ENCODE assay signal across 28 cellular contexts in the genomic region with DNA sequence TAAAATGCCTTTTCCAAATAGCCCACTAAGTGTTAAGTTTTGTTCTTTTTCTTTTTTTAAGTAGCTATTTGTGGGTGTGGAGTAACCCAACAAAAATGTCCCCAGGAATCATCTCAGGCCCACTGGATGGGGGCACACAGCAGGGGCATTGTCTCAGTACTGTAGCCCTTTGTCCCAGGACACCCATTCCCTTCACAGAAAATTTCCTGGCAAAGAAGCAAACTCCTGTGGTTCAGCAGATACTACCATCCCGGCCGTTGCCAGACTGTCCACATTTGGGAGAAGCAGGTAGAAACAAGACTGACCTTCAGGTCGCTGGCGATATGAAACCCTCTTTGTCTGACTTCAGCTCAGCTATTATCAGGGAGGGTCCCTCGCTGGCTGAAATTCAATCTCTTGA. TPM values are rescaled to one million over a fixed set of nuclear protein-coding genes. Genes with fewer than 3 reads are reported as not detected.
DNase-seq lines count a peak whose midpoint lies in the region; ATAC-seq and TF ChIP-seq lines count a peak whose summit lies in the region.
"Had no signal": no experiment of that assay in that cellular context is flagged by ENCODE, and none has a peak within 500 bp of the region (broad histone marks: within the 10 kb centered on the region; RNA-seq: fewer than 3 reads in every experiment).

No MANE protein-coding gene starts in this region.

- no peak overlapping the region for H3K4me3 ChIP-seq in mammary epithelial cell (replicated peaks in 1 of 3; ENCODE audit: insufficient read depth in 1 of 3, low read depth in 2 of 3, low read length in 3 of 3)
- H3K4me3 ChIP-seq: esophagus muscularis mucosa, gastroesophageal sphincter, GM23248, left ventricle myocardium inferior, mucosa of descending colon, Peyer's patch, thoracic aorta had no signal

- H3K4me1 Mint-ChIP-seq in activated T-helper 2 cell treated with anti-CD3 and anti-CD28 coated beads, Interferon-gamma antibody, Interleukin-2, Interleukin-4, amounts not matched to agents 10 μg/mL and 5 μg/mL and 100 μg/mL, durations not matched to agents 14 hours and 24 hours and 36 hours (ENCODE audit: low read depth) = no peaks in the 10 kb centered on the region
- H3K4me1 Mint-ChIP-seq: WTC11 had no signal

- peak overlapping the region; percentile 64 for H2AFZ ChIP-seq in mammary epithelial cell (ENCODE audit: low read depth, low read length)
- H2AFZ ChIP-seq: GM23248 had no signal

- no peaks in the 10 kb centered on the region for H3K79me2 ChIP-seq in mammary epithelial cell (ENCODE audit: insufficient read depth, low read length)

- no peak for ATAC-seq in GM19351 (IDR thresholded peaks at IDR 0.05; ENCODE audit: unreplicated experiment)
- ATAC-seq: activated CD8-positive, alpha-beta T cell treated with anti-CD3 and anti-CD28 coated beads for 36 hours; CD8-positive, alpha-beta T cell; gastroesophageal sphincter; mucosa of descending colon; WTC11 had no signal

- peak overlapping the region; percentile 10 for H3K4me2 ChIP-seq in mammary epithelial cell (ENCODE audit: insufficient read depth, low read depth, low read length)
- H3K4me2 ChIP-seq: SK-N-SH had no signal

- H3K4me3 Mint-ChIP-seq in activated T-helper 2 cell treated with anti-CD3 and anti-CD28 coated beads, Interferon-gamma antibody, Interleukin-2, Interleukin-4, amounts not matched to agents 10 μg/mL and 5 μg/mL and 100 μg/mL, durations not matched to agents 14 hours and 24 hours and 36 hours (ENCODE audit: low read depth) = no peak overlapping the region
- H3K4me3 Mint-ChIP-seq: activated CD8-positive, alpha-beta T cell treated with anti-CD3 and anti-CD28 coated beads for 36 hours; activated naive CD4-positive, alpha-beta T cell treated with anti-CD3 and anti-CD28 coated beads for 36 hours; activated T-cell treated with anti-CD3 and anti-CD28 coated beads, Interleukin-2, amount 50 U/mL, for 24 hours; CD8-positive, alpha-beta T cell; WTC11 had no signal

- in situ Hi-C loops in mammary epithelial cell (cut with MboI; ENCODE audit: low sequenced_read_pairs in 2 of 2) = no loop called here

- H3K36me3 Mint-ChIP-seq in activated T-helper 2 cell treated with anti-CD3 and anti-CD28 coated beads, Interferon-gamma antibody, Interleukin-2, Interleukin-4, amounts not matched to agents 10 μg/mL and 5 μg/mL and 100 μg/mL, durations not matched to agents 14 hours and 24 hours and 36 hours (ENCODE audit: low read depth) = no peaks in the 10 kb centered on the region
- H3K36me3 Mint-ChIP-seq: CD8-positive, alpha-beta T cell; WTC11 had no signal

- BruUV-seq in mammary epithelial cell (replicated peaks; lab: Mats Ljungman, UMichigan) = no TSS peak

- no peaks in the 10 kb centered on the region for H3K9me3 ChIP-seq in mammary epithelial cell (replicated peaks; ENCODE audit: insufficient read depth, low read length)
- H3K9me3 ChIP-seq: esophagus muscularis mucosa, gastroesophageal sphincter, left ventricle myocardium inferior, mucosa of descending colon, Peyer's patch, SK-N-SH, thoracic aorta had no signal

- peaks cover 8% of the 10 kb centered on the region for H3K4me1 ChIP-seq in mammary epithelial cell (ENCODE audit: insufficient read depth, low read length)
- H3K4me1 ChIP-seq: esophagus muscularis mucosa, gastroesophageal sphincter, left ventricle myocardium inferior, Peyer's patch had no signal

- H3K9me3 Mint-ChIP-seq in activated T-helper 2 cell treated with anti-CD3 and anti-CD28 coated beads, Interferon-gamma antibody, Interleukin-2, Interleukin-4, amounts not matched to agents 10 μg/mL and 5 μg/mL and 100 μg/mL, durations not matched to agents 14 hours and 24 hours and 36 hours = no peaks in the 10 kb centered on the region
- H3K9me3 Mint-ChIP-seq: activated CD8-positive, alpha-beta T cell treated with anti-CD3 and anti-CD28 coated beads for 36 hours; activated naive CD4-positive, alpha-beta T cell treated with anti-CD3 and anti-CD28 coated beads for 36 hours; activated T-cell treated with anti-CD3 and anti-CD28 coated beads, Interleukin-2, amount 50 U/mL, for 24 hours; CD8-positive, alpha-beta T cell; WTC11 had no signal

- H3K27ac Mint-ChIP-seq in activated T-helper 2 cell treated with anti-CD3 and anti-CD28 coated beads, Interferon-gamma antibody, Interleukin-2, Interleukin-4, amounts not matched to agents 10 μg/mL and 5 μg/mL and 100 μg/mL, durations not matched to agents 14 hours and 24 hours and 36 hours = no peak overlapping the region
- H3K27ac Mint-ChIP-seq: activated CD8-positive, alpha-beta T cell treated with anti-CD3 and anti-CD28 coated beads for 36 hours; activated naive CD4-positive, alpha-beta T cell treated with anti-CD3 and anti-CD28 coated beads for 36 hours; activated T-cell treated with anti-CD3 and anti-CD28 coated beads, Interleukin-2, amount 50 U/mL, for 24 hours; CD8-positive, alpha-beta T cell; WTC11 had no signal

- no peaks in the 10 kb centered on the region for H3K27me3 ChIP-seq in mammary epithelial cell (ENCODE audit: insufficient read depth, low read length)
- H3K27me3 ChIP-seq: gastroesophageal sphincter, Peyer's patch had no signal

- H4K20me1 ChIP-seq in mammary epithelial cell (ENCODE audit: insufficient read depth, low read length) = no peaks in the 10 kb centered on the region

- no peaks in the 10 kb centered on the region for H3K36me3 ChIP-seq in mammary epithelial cell (ENCODE audit: insufficient read depth, low read length)
- H3K36me3 ChIP-seq: esophagus muscularis mucosa, gastroesophageal sphincter, left ventricle myocardium inferior, Peyer's patch, thoracic aorta had no signal

- dilution Hi-C loops in mammary epithelial cell (cut with HindIII; ENCODE audit: low sequenced_read_pairs) = no loop called here

- DNase-seq in NCI-H2227 treated with DMSO at 0.1 percent for 48 hours (lab: John Stamatoyannopoulos, UW) (peak; percentile 49), mammary epithelial cell (peak; percentile 66), medulla oblongata (ENCODE audit: extremely low spot score) (peak; percentile 88), substantia nigra (lab: John Stamatoyannopoulos, UW) (peak in 44 of 49 donors; percentile 7 to 85 (median 44)), NCI-H82 (lab: John Stamatoyannopoulos, UW) (no peak), germinal center (ENCODE audit: low spot score) (no peak)
- DNase-seq in activated T-helper 2 cell treated with anti-CD3 and anti-CD28 coated beads, Interferon-gamma antibody, Interleukin-2, Interleukin-4, amounts not matched to agents 10 μg/mL and 5 μg/mL and 100 μg/mL, durations not matched to agents 14 hours and 24 hours and 36 hours (ENCODE audit: low spot score) = no peak
- DNase-seq: activated CD8-positive, alpha-beta T cell treated with anti-CD3 and anti-CD28 coated beads for 36 hours; activated naive CD4-positive, alpha-beta T cell treated with anti-CD3 and anti-CD28 coated beads for 36 hours; activated T-cell treated with anti-CD3 and anti-CD28 coated beads, Interleukin-2, amount 50 U/mL, for 24 hours; aorta; CD8-positive, alpha-beta T cell; cerebellar nuclear complex; effector CD8-positive, alpha-beta T cell; GDM1; GM23248; KG1; left ventricle myocardium inferior; mucosa of descending colon; NCI-H187 treated with DMSO at 0.1 percent for 48 hours; NCI-H345; Peyer's patch; SK-N-SH had no signal

- TF ChIP-seq CTCF in mammary epithelial cell (conservative IDR thresholded peaks at IDR 0.05 in 1 of 2, IDR thresholded peaks at IDR 0.05 in 1 of 2; ENCODE audit: extremely low read depth in 1 of 2, insufficient read depth in 1 of 2, low read depth in 1 of 2, low read length in 2 of 2) = no peak

- H3K27ac ChIP-seq in mammary epithelial cell (ENCODE audit: insufficient read depth, low read depth, low read length) = no peak overlapping the region
- peak overlapping the region; percentile 94 for H3K27ac ChIP-seq in substantia nigra (ENCODE audit: low read depth, low read length, poor library complexity, severe bottlenecking)
- H3K27ac ChIP-seq: GM23248, left ventricle myocardium inferior, Peyer's patch, thoracic aorta had no signal

- H3K27me3 Mint-ChIP-seq in activated T-helper 2 cell treated with anti-CD3 and anti-CD28 coated beads, Interferon-gamma antibody, Interleukin-2, Interleukin-4, amounts not matched to agents 10 μg/mL and 5 μg/mL and 100 μg/mL, durations not matched to agents 14 hours and 24 hours and 36 hours (ENCODE audit: low read depth) = peaks cover 49% of the 10 kb centered on the region

- CTCF ChIA-PET in mammary epithelial cell (lab: Charles Lee; ENCODE audit: low non-redundant PET) = no interaction called here

- WGBS in mammary epithelial cell (ENCODE audit: low coverage, missing lambda C conversion rate) = 4% methylated on average over 5 of the region's 5 CpGs

- intact Hi-C loops in mammary epithelial cell (cut with micrococcal nuclease) = no loop called here
- intact Hi-C loops in activated T-helper 2 cell treated with anti-CD3 and anti-CD28 coated beads, Interferon-gamma antibody, Interleukin-2, Interleukin-4, amounts not matched to agents 10 μg/mL and 5 μg/mL and 100 μg/mL, durations not matched to agents 14 hours and 24 hours and 36 hours (cut with micrococcal nuclease) = no loop called here

- no peak overlapping the region for H3K9ac ChIP-seq in mammary epithelial cell (ENCODE audit: insufficient read depth, low read length)
- H3K9ac ChIP-seq: GM23248, SK-N-SH had no signal

RNA-seq across cellular contexts. Expression of gene SRRM1, which starts 23.7 kb away (rescaled TPM):
- 100 to 1,000 TPM in 1 of 2 donors, 10 to 100 TPM in 1; 56.0 to 146 TPM for total RNA-seq in mammary epithelial cell
- polyA plus RNA-seq in mammary epithelial cell = 67.2 TPM
- 97.4 TPM for polyA minus RNA-seq in mammary epithelial cell
- 212 and 223 TPM in 2 replicates for total RNA-seq in activated T-helper 2 cell treated with anti-CD3 and anti-CD28 coated beads, Interferon-gamma antibody, Interleukin-2, Interleukin-4, amounts not matched to agents 10 μg/mL and 5 μg/mL and 100 μg/mL, durations not matched to agents 14 hours and 24 hours and 36 hours

Comparison
In these comparisons a context has a peak if more than half of its experiments do, and no peak if none do; other contexts are left out.
1. DNase-seq: peak in NCI-H2227 treated with DMSO at 0.1 percent for 48 hours (single experiment), mammary epithelial cell (single experiment), medulla oblongata (single experiment) and substantia nigra (44 of 49); none in NCI-H82 (single experiment), germinal center (single experiment) and activated T-helper 2 cell treated with anti-CD3 and anti-CD28 coated beads, Interferon-gamma antibody, Interleukin-2, Interleukin-4, amounts not matched to agents 10 μg/mL and 5 μg/mL and 100 μg/mL, durations not matched to agents 14 hours and 24 hours and 36 hours (single experiment).